ENCODE assay signal across 12 cellular contexts in genomic region chr5:178324481-178325310, GRCh38.
A peak's percentile ranks its signal among the peaks of the same experiment; 100 is the strongest.
DNase-seq lines count a peak whose midpoint lies in the region; ATAC-seq and TF ChIP-seq lines count a peak whose summit lies in the region.
"Had no signal": no experiment of that assay in that cellular context is flagged by ENCODE, and none has a peak within 500 bp of the region (broad histone marks: within the 10 kb centered on the region; RNA-seq: fewer than 3 reads in every experiment).

No MANE protein-coding gene starts in this region.

- peak; percentile 70 for ATAC-seq in GM21528 (IDR thresholded peaks at IDR 0.05; ENCODE audit: low FRiP score, unreplicated experiment)
- peak; percentile 71 for ATAC-seq in HG03378 (IDR thresholded peaks at IDR 0.05; ENCODE audit: unreplicated experiment)
- ATAC-seq: HepG2 had no signal

- H3K27me3 Mint-ChIP-seq in nephron (ENCODE audit: low read depth), result peaks cover 27% of the 10 kb centered on the region

- CTCF ChIA-PET in HEK293T (lab: Yijun Ruan, JAX), result interaction anchor here (0.7 kb wide), 1 partner anchor 41 kb away, joined by 5 read pairs; no protein-coding TSS in a partner anchor

- no peak overlapping the region for H3K4me3 Mint-ChIP-seq in nephron

- peak; percentile 28 for TF ChIP-seq POLR2A in GM18951 (IDR thresholded peaks at IDR 0.05; ENCODE audit: extremely low read depth, insufficient read depth, insufficient read length)

- peaks cover 65% of the 10 kb centered on the region for H3K4me1 Mint-ChIP-seq in nephron

- in situ Hi-C loops in GM18951 (cut with MboI; ENCODE audit: low sequenced_read_pairs, unreplicated experiment), result no loop called here

- POLR2A ChIA-PET in HEK293T (lab: Yijun Ruan, JAX), result no interaction called here

- DNase-seq in HEK293T (ENCODE audit: extremely low spot score), result no peak
- DNase-seq in stimulated activated CD4-positive, alpha-beta T cell treated with anti-CD3 and anti-CD28 coated beads, Interleukin-2, amount 100 ng/mL, for 48 hours, result no peak
- no peak for DNase-seq in NCI-H187 treated with DMSO at 0.1 percent for 48 hours (lab: John Stamatoyannopoulos, UW)
- no peak for DNase-seq in NCI-H2107 treated with DMSO at 0.1 percent for 48 hours (lab: John Stamatoyannopoulos, UW; ENCODE audit: unreplicated experiment)
- DNase-seq: DND-41; NCI-H510A; stimulated activated CD4-positive, alpha-beta T cell treated with anti-CD3 and anti-CD28 coated beads, Interleukin-2, amount 100 ng/mL, for 24 hours had no signal

- H3K36me3 Mint-ChIP-seq in nephron (ENCODE audit: low read depth), result no peaks in the 10 kb centered on the region

- H3K9me3 Mint-ChIP-seq in nephron, result no peaks in the 10 kb centered on the region

- no peak for TF ChIP-seq CTCF in nephron (IDR thresholded peaks at IDR 0.05; ENCODE audit: unreplicated experiment in 3 of 3)

- peak overlapping the region; percentile 94 to 98 (median 96) for H3K27ac Mint-ChIP-seq in nephron

TF ChIP-seq in HEK293T, 16 proteins besides CTCF, POLR2A, EP300 and RAD21:
- TF ChIP-seq ELF4 (IDR thresholded peaks at IDR 0.05), result no peak
- no peak for TF ChIP-seq ARNT (IDR thresholded peaks at IDR 0.05)
- no peak for TF ChIP-seq NFRKB (IDR thresholded peaks at IDR 0.05)
- TF ChIP-seq HDGF (IDR thresholded peaks at IDR 0.05; ENCODE audit: borderline replicate concordance), result no peak
- TF ChIP-seq BHLHE40 (IDR thresholded peaks at IDR 0.05; ENCODE audit: borderline replicate concordance), result no peak
- no peak for TF ChIP-seq FOXA1 (IDR thresholded peaks at IDR 0.05)
- TF ChIP-seq PKNOX1 (IDR thresholded peaks at IDR 0.05), result no peak
- no peak for TF ChIP-seq ZNF384 (IDR thresholded peaks at IDR 0.05)
- no peak for TF ChIP-seq L3MBTL2 (conservative IDR thresholded peaks at IDR 0.05)
- TF ChIP-seq TARDBP (IDR thresholded peaks at IDR 0.05), result no peak
TF ChIP-seq in HEK293T: peak in this region for 0.
